Comparison of ENCODE assay signal across 20 cellular contexts in the genomic region with DNA sequence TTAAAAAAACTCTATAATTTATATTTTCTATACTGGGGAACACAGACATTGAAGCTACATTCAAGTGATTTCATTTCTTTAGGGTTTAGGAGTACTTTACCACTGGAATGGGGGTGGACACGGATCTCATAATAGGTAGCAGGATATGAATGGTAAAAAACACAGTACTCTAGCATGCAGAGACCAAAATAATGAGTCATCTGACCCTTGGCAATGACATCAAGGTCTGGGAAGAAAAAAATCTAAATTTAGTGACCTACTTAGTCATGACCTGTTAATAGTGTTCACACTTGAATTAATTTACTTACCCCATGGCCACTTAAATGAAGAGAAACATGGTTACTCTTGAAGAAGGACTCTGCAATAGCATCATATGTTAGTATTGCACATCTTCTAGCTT.
A peak's percentile ranks its signal among the peaks of the same experiment; 100 is the strongest.
DNase-seq lines count a peak whose midpoint lies in the region; ATAC-seq and TF ChIP-seq lines count a peak whose summit lies in the region.
"Had no signal": no experiment of that assay in that cellular context is flagged by ENCODE, and none has a peak within 500 bp of the region (broad histone marks: within the 10 kb centered on the region; RNA-seq: fewer than 3 reads in every experiment).

No MANE protein-coding gene starts in this region.

- H3K27me3 ChIP-seq in SJCRH30 = no peaks in the 10 kb centered on the region
- H3K27me3 ChIP-seq: BE2C, esophagus squamous epithelium, pancreas had no signal

- no peak for TF ChIP-seq CTCF in fibroblast of villous mesenchyme (IDR thresholded peaks at IDR 0.05; ENCODE audit: insufficient read depth, low read depth, low read length)

- no peak overlapping the region for H3K27ac ChIP-seq in SJCRH30
- H3K27ac ChIP-seq: esophagus squamous epithelium, pancreas had no signal

- no peaks in the 10 kb centered on the region for H3K36me3 ChIP-seq in SJCRH30
- H3K36me3 ChIP-seq: BE2C, esophagus squamous epithelium, pancreas had no signal

- no peaks in the 10 kb centered on the region for H3K9me3 ChIP-seq in SJCRH30 (replicated peaks)
- H3K9me3 ChIP-seq: BE2C, esophagus squamous epithelium, pancreas had no signal

- no peaks in the 10 kb centered on the region for H3K4me1 ChIP-seq in SJCRH30
- H3K4me1 ChIP-seq: BE2C, esophagus squamous epithelium, pancreas had no signal

- H3K4me3 ChIP-seq in fibroblast of villous mesenchyme (ENCODE audit: low read depth, low read length) = no peak overlapping the region
- no peak overlapping the region for H3K4me3 ChIP-seq in SJCRH30
- H3K4me3 ChIP-seq: esophagus squamous epithelium, pancreas had no signal

- ATAC-seq in GM18505 (IDR thresholded peaks at IDR 0.05; ENCODE audit: unreplicated experiment) = no peak
- ATAC-seq in GM19351 (IDR thresholded peaks at IDR 0.05; ENCODE audit: unreplicated experiment) = no peak
- ATAC-seq: activated CD4-positive, alpha-beta T cell treated with anti-CD3 and anti-CD28 coated beads for 36 hours had no signal

- DNase-seq in HT-29 (ENCODE audit: low spot score) (peak; percentile 38), amniotic epithelial cell (ENCODE audit: low read depth) (peak; percentile 21), fibroblast of villous mesenchyme (ENCODE audit: low read depth) (peak; percentile 5), SJCRH30 (no peak)
- DNase-seq in activated effector memory CD4-positive, alpha-beta T cell treated with anti-CD3 and anti-CD28 coated beads, Interleukin-2, amount 50 U/mL, for 16 hours = no peak
- DNase-seq: activated CD4-positive, alpha-beta T cell treated with anti-CD3 and anti-CD28 coated beads for 36 hours; activated gamma-delta T cell; anterior cingulate cortex; BE2C; esophagus squamous epithelium; hippocampal formation; Karpas-422; NCI-H1417 treated with DMSO at 0.1 percent for 48 hours; NCI-H345; NK-92 treated with Interleukin-12 subunit alpha and Interleukin-12 subunit beta, amount 100 ng/mL, for 24 hours; pancreas; SHP77 treated with DMSO at 0.1 percent for 48 hours; small intestine had no signal

- TF ChIP-seq POLR2A in GM18505 (IDR thresholded peaks at IDR 0.05; ENCODE audit: borderline replicate concordance, extremely low read depth, insufficient read depth, insufficient read length) = no peak

Comparison
In these comparisons a context has a peak if more than half of its experiments do, and no peak if none do; other contexts are left out.
1. DNase-seq: peak in HT-29 (single experiment), amniotic epithelial cell (single experiment) and fibroblast of villous mesenchyme (single experiment); none in SJCRH30 (0 of 2) and activated effector memory CD4-positive, alpha-beta T cell treated with anti-CD3 and anti-CD28 coated beads, Interleukin-2, amount 50 U/mL, for 16 hours (single experiment).